ENCODE assay signal across 10 cellular contexts in genomic region chr6:145044606-145045275, GRCh38.
DNase-seq lines count a peak whose midpoint lies in the region; ATAC-seq, FAIRE-seq and TF ChIP-seq lines count a peak whose summit lies in the region.
"Had no signal": no experiment of that assay in that cellular context is flagged by ENCODE, and none has a peak within 500 bp of the region (broad histone marks: within the 10 kb centered on the region; RNA-seq: fewer than 3 reads in every experiment).

No MANE protein-coding gene starts in this region.

- no peak overlapping the region for H3K4me3 ChIP-seq in brain microvascular endothelial cell (ENCODE audit: low read depth, low read length)
- H3K4me3 ChIP-seq in HepG2 (replicated peaks in 1 of 3; ENCODE audit: insufficient read depth in 1 of 3, low read depth in 2 of 3, low read length in 3 of 3), result no peak overlapping the region
- no peak overlapping the region for H3K4me3 ChIP-seq in kidney (ENCODE audit: low read length in 2 of 2)

- H3K27me3 ChIP-seq in brain microvascular endothelial cell (replicated peaks) (no peaks in the 10 kb centered on the region), HepG2 (ENCODE audit: control insufficient read depth in 1 of 2, insufficient read depth in 2 of 2, low read length in 2 of 2) (no peaks in the 10 kb centered on the region)
- H3K27me3 ChIP-seq: neutrophil had no signal

- TF ChIP-seq POLR2A in HepG2 (IDR thresholded peaks at IDR 0.05; ENCODE audit: insufficient read depth in 1 of 2, low read depth in 2 of 2, low read length in 2 of 2), result no peak

- H3K36me3 Mint-ChIP-seq in HFFc6 (ENCODE audit: low read depth), result no peaks in the 10 kb centered on the region
- H3K36me3 Mint-ChIP-seq: activated naive CD8-positive, alpha-beta T cell had no signal

- DNase-seq in AG08396 (ENCODE audit: low spot score) (peak; percentile 48), HFFc6 (peak; percentile 62), brain microvascular endothelial cell (peak; percentile 72), HepG2 (ENCODE audit: low spot score) (no peak), kidney (no peak)

- H3K4me2 ChIP-seq in HepG2 (ENCODE audit: low read depth, low read length), result no peak overlapping the region

- no TSS peak for BruUV-seq in HepG2 (replicated peaks; lab: Mats Ljungman, UMichigan)

- CTCF ChIA-PET in HepG2 (lab: Yijun Ruan, JAX; ENCODE audit: low intra/inter-chr PET ratio, low total read pairs), result no interaction called here

- no peak overlapping the region for H2AFZ ChIP-seq in HepG2 (ENCODE audit: low read length)

- FAIRE-seq in HepG2 (lab: Jason Lieb, UNC) (no peak), kidney (lab: Jason Lieb, UNC) (no peak)

- ATAC-seq in HepG2 (peak; percentile 62; the same call in 2 of the 3 replicates), HG03432 (IDR thresholded peaks at IDR 0.05; ENCODE audit: unreplicated experiment) (no peak), GM18520 (IDR thresholded peaks at IDR 0.05; ENCODE audit: unreplicated experiment) (no peak), HG02642 (IDR thresholded peaks at IDR 0.05; ENCODE audit: poor library complexity, unreplicated experiment) (no peak)

- POLR2A ChIA-PET in HepG2 (lab: Yijun Ruan, JAX), result no interaction called here

- TF ChIP-seq EP300 in HepG2 (IDR thresholded peaks at IDR 0.05; ENCODE audit: low read depth in 2 of 2, low read length in 2 of 2) (no peak), HepG2 (CRISPR knock-in tag; IDR thresholded peaks at IDR 0.05; ENCODE audit: borderline replicate concordance) (no peak)

- no peak overlapping the region for H3K27ac ChIP-seq in brain microvascular endothelial cell
- H3K27ac ChIP-seq in HepG2 (ENCODE audit: extremely low read length, insufficient read depth, low read length), result no peak overlapping the region
- H3K27ac ChIP-seq in kidney (ENCODE audit: low read depth in 2 of 2, low read length in 2 of 2), result no peak overlapping the region
- H3K27ac ChIP-seq: neutrophil had no signal

- H3K36me3 ChIP-seq in brain microvascular endothelial cell (replicated peaks), result no peaks in the 10 kb centered on the region
- no peaks in the 10 kb centered on the region for H3K36me3 ChIP-seq in HepG2 (replicated peaks in 1 of 2; ENCODE audit: control insufficient read depth in 1 of 2, insufficient read depth in 2 of 2, low read length in 2 of 2)
- no peaks in the 10 kb centered on the region for H3K36me3 ChIP-seq in kidney (ENCODE audit: control insufficient read depth in 1 of 2, insufficient read depth in 2 of 2, low read length in 2 of 2)
- H3K36me3 ChIP-seq: neutrophil had no signal

- intact Hi-C loops in HepG2 (cut with micrococcal nuclease; ENCODE audit: unreplicated experiment) (no loop called here), kidney (cut with DNase I) (no loop called here)

- peaks cover 29% of the 10 kb centered on the region for H3K4me1 Mint-ChIP-seq in HFFc6 (ENCODE audit: low read depth)

- H3K9me3 ChIP-seq in HepG2 (ENCODE audit: low read length), result peaks cover 4% of the 10 kb centered on the region; the same call in 1 of the 2 replicates
- no peaks in the 10 kb centered on the region for H3K9me3 ChIP-seq in kidney (ENCODE audit: control insufficient read depth in 1 of 2, low read length in 2 of 2)
- H3K9me3 ChIP-seq: neutrophil had no signal

- no peaks in the 10 kb centered on the region for H3K4me1 ChIP-seq in HepG2 (ENCODE audit: insufficient read depth, low read length)
- no peaks in the 10 kb centered on the region for H3K4me1 ChIP-seq in kidney (ENCODE audit: control insufficient read depth in 1 of 2, insufficient read depth in 1 of 2, low read depth in 1 of 2, low read length in 2 of 2)

- no peaks in the 10 kb centered on the region for H3K9me3 Mint-ChIP-seq in HFFc6

- no peak for TF ChIP-seq RAD21 in HepG2 (CRISPR knock-in tag; IDR thresholded peaks at IDR 0.05)

- no peaks in the 10 kb centered on the region for H3K79me2 ChIP-seq in HepG2 (ENCODE audit: insufficient read depth, low read length)

- TF ChIP-seq CTCF in HFFc6 (IDR thresholded peaks at IDR 0.05), result no peak
- no peak for TF ChIP-seq CTCF in brain microvascular endothelial cell (IDR thresholded peaks at IDR 0.05; ENCODE audit: low read depth, low read length, missing control alignments)
- TF ChIP-seq CTCF in HepG2 (CRISPR knock-in tag; IDR thresholded peaks at IDR 0.05), result no peak
- no peak for TF ChIP-seq CTCF in kidney (IDR thresholded peaks at IDR 0.05; ENCODE audit: borderline replicate concordance, extremely low read depth, insufficient read depth)

- H4K20me1 ChIP-seq in HepG2 (ENCODE audit: insufficient read depth, low read length), result no peaks in the 10 kb centered on the region

- WGBS in HepG2 (ENCODE audit: low lambda C conversion rate), result 5% methylated on average over 3 of the region's 3 CpGs

- H3K27me3 Mint-ChIP-seq in HFFc6 (ENCODE audit: insufficient read depth), result no peaks in the 10 kb centered on the region

- in situ Hi-C loops in brain microvascular endothelial cell (cut with HindIII; ENCODE audit: low pct_ligation_motif_present, low sequenced_read_pairs) (no loop called here), HepG2 (cut with HindIII; ENCODE audit: extremely low pct_ligation_motif_present, low pct_unique_long_range_greater_than_20kb) (no loop called here)

- H3K9ac ChIP-seq in HepG2 (ENCODE audit: insufficient read depth, low read depth, low read length) (no peak overlapping the region), kidney (ENCODE audit: low read length in 2 of 2) (no peak overlapping the region)

- H3K4me3 Mint-ChIP-seq in HFFc6, result peak overlapping the region; percentile 41; the same call in 1 of the 2 replicates
- H3K4me3 Mint-ChIP-seq: activated naive CD8-positive, alpha-beta T cell had no signal

- H3K27ac Mint-ChIP-seq in HFFc6, result peak overlapping the region; percentile 75
- H3K27ac Mint-ChIP-seq: activated naive CD8-positive, alpha-beta T cell had no signal

TF ChIP-seq in HepG2, 621 proteins besides CTCF, POLR2A, EP300 and RAD21 (continues in another document):
- no peak for TF ChIP-seq GMEB2 (CRISPR knock-in tag; IDR thresholded peaks at IDR 0.05; ENCODE audit: low read depth)
- TF ChIP-seq GATA4 (IDR thresholded peaks at IDR 0.05; ENCODE audit: borderline replicate concordance, low read depth), result no peak
- TF ChIP-seq CC2D1A (CRISPR knock-in tag; IDR thresholded peaks at IDR 0.05), result no peak
- TF ChIP-seq BCLAF1 (IDR thresholded peaks at IDR 0.05), result no peak
- no peak for TF ChIP-seq MAZ (IDR thresholded peaks at IDR 0.05; ENCODE audit: borderline replicate concordance, low read depth, low read length)
- TF ChIP-seq MAZ (CRISPR knock-in tag; IDR thresholded peaks at IDR 0.05; ENCODE audit: low read depth), result no peak
- TF ChIP-seq ZNF234 (CRISPR knock-in tag; conservative IDR thresholded peaks at IDR 0.05), result no peak
- no peak for TF ChIP-seq ATAD3A (CRISPR knock-in tag; IDR thresholded peaks at IDR 0.05)
- no peak for TF ChIP-seq ZZZ3 (CRISPR knock-in tag; IDR thresholded peaks at IDR 0.05; ENCODE audit: borderline replicate concordance)
- TF ChIP-seq ZNF816 (CRISPR knock-in tag; IDR thresholded peaks at IDR 0.05; ENCODE audit: borderline replicate concordance), result no peak
- TF ChIP-seq KLF16 (CRISPR knock-in tag; IDR thresholded peaks at IDR 0.05), result no peak
- TF ChIP-seq PHF5A (CRISPR knock-in tag; IDR thresholded peaks at IDR 0.05; ENCODE audit: low read depth, unreplicated experiment), result no peak
- no peak for TF ChIP-seq ISL2 (CRISPR knock-in tag; IDR thresholded peaks at IDR 0.05)
- TF ChIP-seq IKZF1 (IDR thresholded peaks at IDR 0.05), result no peak
- TF ChIP-seq ZNF18 (CRISPR knock-in tag; IDR thresholded peaks at IDR 0.05; ENCODE audit: insufficient replicate concordance), result no peak

Comparison
In these comparisons a context has a peak if more than half of its experiments do, and no peak if none do; other contexts are left out.
1. DNase-seq: peak in AG08396 (single experiment), HFFc6 (single experiment) and brain microvascular endothelial cell (single experiment); none in HepG2 (single experiment) and kidney (single experiment).